ENCODE assay signal across 21 cellular contexts in genomic region chrX:45745479-45745878, GRCh38.
DNase-seq lines count a peak whose midpoint lies in the region; ATAC-seq and TF ChIP-seq lines count a peak whose summit lies in the region.
"Had no signal": no experiment of that assay in that cellular context is flagged by ENCODE, and none has a peak within 500 bp of the region (broad histone marks: within the 10 kb centered on the region; RNA-seq: fewer than 3 reads in every experiment).

No MANE protein-coding gene starts in this region.

- no peak overlapping the region for H2BK120ac ChIP-seq in mesenchymal stem cell (ENCODE audit: low read depth, low read length)

- CTCF ChIA-PET in activated CD8-positive, alpha-beta T cell treated with anti-CD3 and anti-CD28 coated beads for 36 hours (lab: Charles Lee): no interaction called here
- CTCF ChIA-PET in activated CD8-positive, alpha-beta T cell treated with anti-CD3 and anti-CD28 coated beads, Interleukin-2, amount 10 ng/mL, durations not matched to agents 7 days and 5 days (lab: Charles Lee): no interaction called here

- H2BK12ac ChIP-seq in mesenchymal stem cell (ENCODE audit: low read length in 2 of 2): no peak overlapping the region

- H3K27ac Mint-ChIP-seq in activated CD8-positive, alpha-beta T cell treated with anti-CD3 and anti-CD28 coated beads for 36 hours: peak overlapping the region; percentile 1
- no peak overlapping the region for H3K27ac Mint-ChIP-seq in activated CD8-positive, alpha-beta T cell treated with anti-CD3 and anti-CD28 coated beads, Interleukin-2, amount 10 ng/mL, durations not matched to agents 7 days and 5 days
- H3K27ac Mint-ChIP-seq: nephron progenitor cell; stimulated activated naive B cell treated with anti-CD40 and anti-IgM and Interleukin-4, amounts not matched to agents 10 μg/mL and 1 μg/mL and 100 μg/mL, for 72 hours; T-helper 1 cell treated with Interleukin-12 subunit alpha and Interleukin-12 subunit beta and Interleukin-4 antibody, amounts not matched to agents 30 μg/mL and 1 μg/mL, for 36 hours had no signal

- H3K4ac ChIP-seq in mesenchymal stem cell (ENCODE audit: low read depth in 1 of 2, low read length in 2 of 2): no peak overlapping the region

- no peak overlapping the region for H3K4me2 ChIP-seq in mesenchymal stem cell (ENCODE audit: low read length, poor library complexity, severe bottlenecking)
- H3K4me2 ChIP-seq: A549; BLaER1 treated with 17β-estradiol and CSF1 and Interleukin-3, amounts not matched to agents 10 nM and 100 nM had no signal

- no peak overlapping the region for H3K14ac ChIP-seq in mesenchymal stem cell (ENCODE audit: low read length in 2 of 2)

- H3K79me1 ChIP-seq in mesenchymal stem cell (replicated peaks; ENCODE audit: low read length, poor library complexity, severe bottlenecking): no peaks in the 10 kb centered on the region

- no peak for TF ChIP-seq CTCF in activated CD8-positive, alpha-beta T cell treated with anti-CD3 and anti-CD28 coated beads for 36 hours (IDR thresholded peaks at IDR 0.05)

- H3K9ac ChIP-seq in mesenchymal stem cell (ENCODE audit: low read length): peak overlapping the region; percentile 75
- H3K9ac ChIP-seq: BLaER1 treated with 17β-estradiol and CSF1 and Interleukin-3, amounts not matched to agents 10 nM and 100 nM had no signal

- no peak overlapping the region for H3K23ac ChIP-seq in mesenchymal stem cell (ENCODE audit: low read length in 2 of 2)

- no peak overlapping the region for H3K4me3 ChIP-seq in mesenchymal stem cell (ENCODE audit: insufficient read depth in 1 of 2, low read depth in 1 of 2, low read length in 2 of 2)
- no peak overlapping the region for H3K4me3 ChIP-seq in right cardiac atrium (ENCODE audit: low read length)
- H3K4me3 ChIP-seq: A549; BLaER1 treated with 17β-estradiol and CSF1 and Interleukin-3, amounts not matched to agents 10 nM and 100 nM; dorsolateral prefrontal cortex had no signal

- intact Hi-C loops in activated CD8-positive, alpha-beta T cell treated with anti-CD3 and anti-CD28 coated beads for 36 hours (cut with micrococcal nuclease): loop anchor here (10.0 kb wide), 1 partner anchor 231 kb away; no protein-coding TSS in a partner anchor
- intact Hi-C loops in right cardiac atrium (cut with DNase I): no loop called here

- no peak overlapping the region for H2AK5ac ChIP-seq in mesenchymal stem cell (ENCODE audit: low read length, severe bottlenecking)

- H3K4me1 Mint-ChIP-seq in activated CD8-positive, alpha-beta T cell treated with anti-CD3 and anti-CD28 coated beads for 36 hours (ENCODE audit: low read depth): peaks cover 29% of the 10 kb centered on the region
- H3K4me1 Mint-ChIP-seq in activated CD8-positive, alpha-beta T cell treated with anti-CD3 and anti-CD28 coated beads, Interleukin-2, amount 10 ng/mL, durations not matched to agents 7 days and 5 days (ENCODE audit: low read depth): peaks cover 29% of the 10 kb centered on the region

- H3K4me1 ChIP-seq in mesenchymal stem cell (ENCODE audit: control insufficient read depth, insufficient read depth, low read depth, low read length) (no peaks in the 10 kb centered on the region), right cardiac atrium (ENCODE audit: control insufficient read depth, insufficient read depth, low read length) (no peaks in the 10 kb centered on the region)

- H3K27ac ChIP-seq in mesenchymal stem cell (ENCODE audit: low read length, poor library complexity, severe bottlenecking) (peak overlapping the region; percentile 43), right cardiac atrium (ENCODE audit: low read length) (no peak overlapping the region)
- H3K27ac ChIP-seq: A549, dorsolateral prefrontal cortex, HL-60 had no signal

- H3K9me3 ChIP-seq in mesenchymal stem cell (ENCODE audit: control insufficient read depth, low read length) (no peaks in the 10 kb centered on the region), right cardiac atrium (ENCODE audit: control insufficient read depth, low read length) (no peaks in the 10 kb centered on the region)
- H3K9me3 ChIP-seq: A549 had no signal

- H2BK15ac ChIP-seq in mesenchymal stem cell (ENCODE audit: low read depth, poor library complexity, severe bottlenecking): no peak overlapping the region

- peaks cover 5 to 69% of the 10 kb centered on the region in 2 experiments for H3K36me3 ChIP-seq in mesenchymal stem cell (ENCODE audit: control insufficient read depth in 1 of 2, insufficient read depth in 2 of 2, low read depth in 1 of 2, low read length in 2 of 2)

- no peak for ATAC-seq in activated CD8-positive, alpha-beta T cell treated with anti-CD3 and anti-CD28 coated beads for 36 hours
- ATAC-seq in activated CD8-positive, alpha-beta T cell treated with anti-CD3 and anti-CD28 coated beads, Interleukin-2, amount 10 ng/mL, durations not matched to agents 7 days and 5 days: no peak
- ATAC-seq in right cardiac atrium: no peak
- ATAC-seq: A549; sciatic nerve; stimulated activated naive B cell treated with anti-CD40 and anti-IgM and Interleukin-4, amounts not matched to agents 10 μg/mL and 1 μg/mL and 100 μg/mL, for 72 hours had no signal

- H2BK5ac ChIP-seq in mesenchymal stem cell (ENCODE audit: low read depth, low read length, poor library complexity, severe bottlenecking): no peak overlapping the region

- H3K4me3 Mint-ChIP-seq in activated CD8-positive, alpha-beta T cell treated with anti-CD3 and anti-CD28 coated beads for 36 hours: no peak overlapping the region
- H3K4me3 Mint-ChIP-seq in activated CD8-positive, alpha-beta T cell treated with anti-CD3 and anti-CD28 coated beads, Interleukin-2, amount 10 ng/mL, durations not matched to agents 7 days and 5 days: no peak overlapping the region
- H3K4me3 Mint-ChIP-seq: activated CD4-positive, alpha-beta memory T cell treated with anti-CD3 and anti-CD28 coated beads for 36 hours; nephron progenitor cell; stimulated activated naive B cell treated with anti-CD40 and anti-IgM and Interleukin-4, amounts not matched to agents 10 μg/mL and 1 μg/mL and 100 μg/mL, for 72 hours; T-helper 1 cell treated with Interleukin-12 subunit alpha and Interleukin-12 subunit beta and Interleukin-4 antibody, amounts not matched to agents 30 μg/mL and 1 μg/mL, for 36 hours had no signal

- no peak overlapping the region for H4K91ac ChIP-seq in mesenchymal stem cell (ENCODE audit: low read length)

- H3K18ac ChIP-seq in mesenchymal stem cell (ENCODE audit: low read depth in 1 of 2, low read length in 2 of 2): no peak overlapping the region

- peaks cover 43% of the 10 kb centered on the region for H3K36me3 Mint-ChIP-seq in activated CD8-positive, alpha-beta T cell treated with anti-CD3 and anti-CD28 coated beads for 36 hours (ENCODE audit: low read depth)
- H3K36me3 Mint-ChIP-seq in activated CD8-positive, alpha-beta T cell treated with anti-CD3 and anti-CD28 coated beads, Interleukin-2, amount 10 ng/mL, durations not matched to agents 7 days and 5 days (ENCODE audit: low read depth): peaks cover 41% of the 10 kb centered on the region

- H2AFZ ChIP-seq in mesenchymal stem cell (ENCODE audit: low read depth, low read length): no peak overlapping the region

- H3K9me3 Mint-ChIP-seq in activated CD8-positive, alpha-beta T cell treated with anti-CD3 and anti-CD28 coated beads for 36 hours: no peaks in the 10 kb centered on the region
- H3K9me3 Mint-ChIP-seq in activated CD8-positive, alpha-beta T cell treated with anti-CD3 and anti-CD28 coated beads, Interleukin-2, amount 10 ng/mL, durations not matched to agents 7 days and 5 days (ENCODE audit: insufficient read depth): no peaks in the 10 kb centered on the region
- H3K9me3 Mint-ChIP-seq: activated CD4-positive, alpha-beta memory T cell treated with anti-CD3 and anti-CD28 coated beads for 36 hours; stimulated activated naive B cell treated with anti-CD40 and anti-IgM and Interleukin-4, amounts not matched to agents 10 μg/mL and 1 μg/mL and 100 μg/mL, for 72 hours; T-helper 1 cell treated with Interleukin-12 subunit alpha and Interleukin-12 subunit beta and Interleukin-4 antibody, amounts not matched to agents 30 μg/mL and 1 μg/mL, for 36 hours had no signal

- no peaks in the 10 kb centered on the region for H3K27me3 Mint-ChIP-seq in activated CD8-positive, alpha-beta T cell treated with anti-CD3 and anti-CD28 coated beads for 36 hours
- no peaks in the 10 kb centered on the region for H3K27me3 Mint-ChIP-seq in activated CD8-positive, alpha-beta T cell treated with anti-CD3 and anti-CD28 coated beads, Interleukin-2, amount 10 ng/mL, durations not matched to agents 7 days and 5 days (ENCODE audit: low read depth)
- H3K27me3 Mint-ChIP-seq: activated CD4-positive, alpha-beta memory T cell treated with anti-CD3 and anti-CD28 coated beads for 36 hours had no signal

- no peak for DNase-seq in activated CD8-positive, alpha-beta T cell treated with anti-CD3 and anti-CD28 coated beads for 36 hours
- DNase-seq in activated CD8-positive, alpha-beta T cell treated with anti-CD3 and anti-CD28 coated beads, Interleukin-2, amount 10 ng/mL, durations not matched to agents 7 days and 5 days: no peak
- DNase-seq in HT-29 (ENCODE audit: low spot score) (peak; percentile 1), amniotic epithelial cell (ENCODE audit: low read depth) (peak; percentile 57), mesenchymal stem cell (no peak), right cardiac atrium (no peak), NOMO-1 treated with DMSO at 0.1 percent for 48 hours (lab: John Stamatoyannopoulos, UW; ENCODE audit: unreplicated experiment) (no peak)
- DNase-seq in activated CD8-positive, alpha-beta memory T cell treated with anti-CD3 and anti-CD28 coated beads, Interleukin-2, amount 50 U/mL, for 4 hours: no peak
- DNase-seq: activated CD4-positive, alpha-beta memory T cell treated with anti-CD3 and anti-CD28 coated beads for 36 hours; amniotic stem cell; dorsolateral prefrontal cortex; midbrain; NCI-H1694 treated with DMSO at 0.1 percent for 48 hours; NCI-H82; nephron progenitor cell; stimulated activated naive B cell treated with anti-CD40 and anti-IgM and Interleukin-4, amounts not matched to agents 10 μg/mL and 1 μg/mL and 100 μg/mL, for 72 hours had no signal

- POLR2A ChIA-PET in activated CD8-positive, alpha-beta T cell treated with anti-CD3 and anti-CD28 coated beads for 36 hours (lab: Charles Lee): no interaction called here
- POLR2A ChIA-PET in activated CD8-positive, alpha-beta T cell treated with anti-CD3 and anti-CD28 coated beads, Interleukin-2, amount 10 ng/mL, durations not matched to agents 7 days and 5 days (lab: Charles Lee): no interaction called here

- no peak overlapping the region for H4K8ac ChIP-seq in mesenchymal stem cell (ENCODE audit: low read length)

- H3K27me3 ChIP-seq in mesenchymal stem cell (ENCODE audit: control insufficient read depth in 1 of 2, insufficient read depth in 1 of 2, low read length in 2 of 2): no peaks in the 10 kb centered on the region
- no peaks in the 10 kb centered on the region for H3K27me3 ChIP-seq in right cardiac atrium (ENCODE audit: control insufficient read depth, insufficient read depth)

Comparison
In these comparisons a context has a peak if more than half of its experiments do, and no peak if none do; other contexts are left out.
1. DNase-seq: peak in HT-29 (single experiment) and amniotic epithelial cell (single experiment); none in activated CD8-positive, alpha-beta T cell treated with anti-CD3 and anti-CD28 coated beads for 36 hours (single experiment), activated CD8-positive, alpha-beta T cell treated with anti-CD3 and anti-CD28 coated beads, Interleukin-2, amount 10 ng/mL, durations not matched to agents 7 days and 5 days (single experiment), mesenchymal stem cell (single experiment), right cardiac atrium (0 of 3), activated CD8-positive, alpha-beta memory T cell treated with anti-CD3 and anti-CD28 coated beads, Interleukin-2, amount 50 U/mL, for 4 hours (single experiment) and NOMO-1 treated with DMSO at 0.1 percent for 48 hours (single experiment).